ENCODE assay signal across 8 cellular contexts in the genomic region with DNA sequence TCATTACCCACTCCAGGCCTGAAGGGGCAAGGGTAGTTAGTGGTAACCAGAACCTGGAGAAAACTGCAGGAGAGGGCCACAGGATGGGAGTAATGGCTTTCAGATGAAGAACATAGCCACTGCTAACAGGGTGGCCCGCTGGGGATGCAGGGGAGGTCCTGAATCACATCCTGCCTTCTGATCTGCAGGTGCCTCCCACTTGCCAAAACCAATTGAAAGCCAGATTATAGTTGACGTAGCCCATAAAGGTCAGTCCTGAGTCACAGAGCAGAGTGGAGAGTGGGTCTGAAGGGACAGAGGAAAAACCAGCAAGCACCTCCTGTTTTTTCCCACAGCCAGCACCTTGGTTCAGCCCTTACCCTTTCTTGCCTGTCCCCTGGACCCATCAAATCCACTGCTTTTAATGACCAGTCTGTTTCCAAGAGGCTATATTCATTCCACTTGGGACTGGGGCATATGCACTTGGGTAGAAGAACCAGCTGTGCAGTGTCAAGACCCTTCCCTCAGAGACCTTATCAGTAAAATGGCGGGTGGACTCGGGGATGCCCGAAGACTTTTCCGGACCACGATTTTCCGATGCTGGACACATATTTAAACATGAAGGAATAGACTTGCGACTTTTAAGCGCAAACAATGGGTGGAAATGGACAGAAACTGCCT. TPM values are rescaled to one million over a fixed set of nuclear protein-coding genes. Genes with fewer than 3 reads are reported as not detected.
DNase-seq lines count a peak whose midpoint lies in the region; ATAC-seq, FAIRE-seq and TF ChIP-seq lines count a peak whose summit lies in the region.

No MANE protein-coding gene starts in this region.

- FAIRE-seq in small intestine (lab: Jason Lieb, UNC), result no peak

- H3K4me1 ChIP-seq in small intestine (ENCODE audit: control insufficient read depth in 2 of 2, insufficient read depth in 1 of 2, low read depth in 1 of 2, low read length in 1 of 2), result no peaks in the 10 kb centered on the region

- no peak for TF ChIP-seq CTCF in brain (conservative IDR thresholded peaks at IDR 0.05)

- H3K9me3 Mint-ChIP-seq in brain, result peaks cover 5 to 23% (median 11%) of the 10 kb centered on the region in 5 experiments

- H3K4me1 Mint-ChIP-seq in brain, result peaks cover 55% of the 10 kb centered on the region

- DNase-seq in DMS 273 (lab: John Stamatoyannopoulos, UW; ENCODE audit: unreplicated experiment) (peak; percentile 93), SHP77 (lab: John Stamatoyannopoulos, UW) (peak; percentile 67 to 79), iPS-NIHi11 (ENCODE audit: low spot score) (peak; percentile 70), small intestine (no peak), NCI-H2081 (lab: John Stamatoyannopoulos, UW) (no peak)

- no peaks in the 10 kb centered on the region for H3K9me3 ChIP-seq in small intestine (ENCODE audit: control insufficient read depth, low read depth)

- H3K27me3 ChIP-seq in small intestine (ENCODE audit: control insufficient read depth in 2 of 2, insufficient read depth in 2 of 2, low read length in 2 of 2), result peaks cover 0 to 5% of the 10 kb centered on the region in 2 donors

- peak overlapping the region; percentile 89 to 94 (median 94) for H3K4me3 Mint-ChIP-seq in brain

- H3K4me3 ChIP-seq in small intestine (ENCODE audit: low read depth in 1 of 2, low read length in 2 of 2), result peak overlapping the region; percentile 58 to 60

- peak overlapping the region in 1 of 2 donors; percentile 81 for H3K27ac ChIP-seq in small intestine (ENCODE audit: low read depth in 1 of 2, low read length in 1 of 2)

- no peaks in the 10 kb centered on the region for H3K36me3 ChIP-seq in small intestine (ENCODE audit: control insufficient read depth in 2 of 2, insufficient read depth in 2 of 2, low read length in 2 of 2)

- 15 to 17% (median 15%) methylated on average over 10 of the region's 10 CpGs for WGBS in small intestine, 3 donors

- ATAC-seq in HG02759 (IDR thresholded peaks at IDR 0.05; ENCODE audit: unreplicated experiment) (peak; percentile 23), HG03108 (IDR thresholded peaks at IDR 0.05; ENCODE audit: unreplicated experiment) (no peak)

- peak overlapping the region; percentile 84 to 97 (median 89) for H3K27ac Mint-ChIP-seq in brain

- peaks cover 9% of the 10 kb centered on the region for H3K27me3 Mint-ChIP-seq in brain

- H3K36me3 Mint-ChIP-seq in brain, result peaks cover 15% of the 10 kb centered on the region

RNA-seq across cellular contexts. Expression of a gene that starts 0.6 kb away (rescaled TPM):
- polyA plus RNA-seq in brain (ENCODE audit: insufficient read depth, low read depth, low replicate concordance), result 12.8 TPM
- polyA plus RNA-seq in small intestine, result 1 to 10 TPM in 1 of 3 donors, not detected in 2; 5.1 TPM

RNA-seq across cellular contexts. Expression of a gene that starts 43.7 kb away (rescaled TPM):
- polyA plus RNA-seq in brain (ENCODE audit: insufficient read depth, low read depth, low replicate concordance) (12.9 TPM), small intestine (10 to 100 TPM in 2 of 3 donors, 1 to 10 TPM in 1; 8.9 to 17.7 (median 12.7) TPM)

Comparison
In these comparisons a context has a peak if more than half of its experiments do, and no peak if none do; other contexts are left out.
1. DNase-seq: peak in DMS 273 (single experiment), SHP77 (2 of 2) and iPS-NIHi11 (single experiment); none in small intestine (single experiment) and NCI-H2081 (0 of 2).